36 cellular contexts compared by ENCODE assay signal in genomic region chr2:84619784-84620371, GRCh38.
"Had no signal": no experiment of that assay in that cellular context is flagged by ENCODE, and none has a peak within 500 bp of the region (broad histone marks: within the 10 kb centered on the region; RNA-seq: fewer than 3 reads in every experiment).

No MANE protein-coding gene starts in this region.

- H3K9me3 ChIP-seq: adrenal gland, ascending aorta, breast epithelium, colonic mucosa had no signal

- H3K4me3 Mint-ChIP-seq: activated B cell treated with CpG ODN at 0.5 μM for 24 hours; activated CD8-positive, alpha-beta memory T cell treated with anti-CD3 and anti-CD28 coated beads, Interleukin-2, amount 10 ng/mL, durations not matched to agents 7 days and 5 days; activated CD8-positive, alpha-beta T cell treated with anti-CD3 and anti-CD28 coated beads for 36 hours; activated naive CD4-positive, alpha-beta T cell treated with anti-CD3 and anti-CD28 coated beads for 36 hours; activated naive CD4-positive, alpha-beta T cell treated with anti-CD3 and anti-CD28 coated beads, Interleukin-2, amount 50 U/mL, for 24 hours; activated naive CD8-positive, alpha-beta T cell treated with anti-CD3 and anti-CD28 coated beads for 36 hours; activated naive CD8-positive, alpha-beta T cell treated with anti-CD3 and anti-CD28 coated beads, Interleukin-2, amount 50 U/mL, for 24 hours; activated T-helper 1 cell treated with anti-CD3 and anti-CD28 coated beads, Interleukin-12 subunit alpha, Interleukin-12 subunit beta, Interleukin-2, Interleukin-4 antibody, amounts not matched to agents 30 ng/mL and 10 ng/mL and 1 ng/mL, durations not matched to agents 14 hours and 24 hours and 36 hours; brain; endodermal cell; T-helper 17 cell; T-helper 2 cell treated with Interferon-gamma antibody and Interleukin-4, amounts not matched to agents 5 μg/mL and 100 μg/mL, for 36 hours had no signal

- H3K4me1 Mint-ChIP-seq: activated B cell treated with CpG ODN at 0.5 μM for 24 hours; activated naive CD4-positive, alpha-beta T cell treated with anti-CD3 and anti-CD28 coated beads, Interleukin-2, amount 50 U/mL, for 24 hours; activated naive CD8-positive, alpha-beta T cell treated with anti-CD3 and anti-CD28 coated beads, Interleukin-2, amount 50 U/mL, for 24 hours; brain; endodermal cell had no signal

- FAIRE-seq: frontal cortex had no signal

- H3K27ac Mint-ChIP-seq: activated B cell treated with CpG ODN at 0.5 μM for 24 hours; activated CD8-positive, alpha-beta memory T cell treated with anti-CD3 and anti-CD28 coated beads, Interleukin-2, amount 10 ng/mL, durations not matched to agents 7 days and 5 days; activated CD8-positive, alpha-beta T cell treated with anti-CD3 and anti-CD28 coated beads for 36 hours; activated naive CD4-positive, alpha-beta T cell treated with anti-CD3 and anti-CD28 coated beads for 36 hours; activated naive CD4-positive, alpha-beta T cell treated with anti-CD3 and anti-CD28 coated beads, Interleukin-2, amount 50 U/mL, for 24 hours; activated naive CD8-positive, alpha-beta T cell treated with anti-CD3 and anti-CD28 coated beads for 36 hours; activated naive CD8-positive, alpha-beta T cell treated with anti-CD3 and anti-CD28 coated beads, Interleukin-2, amount 50 U/mL, for 24 hours; activated T-helper 1 cell treated with anti-CD3 and anti-CD28 coated beads, Interleukin-12 subunit alpha, Interleukin-12 subunit beta, Interleukin-2, Interleukin-4 antibody, amounts not matched to agents 30 ng/mL and 10 ng/mL and 1 ng/mL, durations not matched to agents 14 hours and 24 hours and 36 hours; activated T-helper 2 cell treated with anti-CD3 and anti-CD28 coated beads, Interferon-gamma antibody, Interleukin-2, Interleukin-4, amounts not matched to agents 10 μg/mL and 5 μg/mL and 100 μg/mL, durations not matched to agents 14 hours and 24 hours and 36 hours; brain; endodermal cell; T-helper 17 cell; T-helper 2 cell treated with Interferon-gamma antibody and Interleukin-4, amounts not matched to agents 5 μg/mL and 100 μg/mL, for 36 hours had no signal

- H3K27me3 ChIP-seq: adrenal gland, ascending aorta, breast epithelium, cardiac muscle cell had no signal

- H3K27me3 Mint-ChIP-seq: activated B cell treated with CpG ODN at 0.5 μM for 24 hours; activated CD8-positive, alpha-beta memory T cell treated with anti-CD3 and anti-CD28 coated beads, Interleukin-2, amount 10 ng/mL, durations not matched to agents 7 days and 5 days; activated CD8-positive, alpha-beta T cell treated with anti-CD3 and anti-CD28 coated beads for 36 hours; activated naive CD4-positive, alpha-beta T cell treated with anti-CD3 and anti-CD28 coated beads, Interleukin-2, amount 50 U/mL, for 24 hours; activated naive CD8-positive, alpha-beta T cell treated with anti-CD3 and anti-CD28 coated beads for 36 hours; activated naive CD8-positive, alpha-beta T cell treated with anti-CD3 and anti-CD28 coated beads, Interleukin-2, amount 50 U/mL, for 24 hours; brain had no signal

- H3K4me3 ChIP-seq: adrenal gland, ascending aorta, breast epithelium, cardiac muscle cell, colonic mucosa had no signal

- H3K4me1 ChIP-seq: adrenal gland, ascending aorta, breast epithelium, colonic mucosa had no signal

- DNase-seq: activated B cell treated with CpG ODN at 0.5 μM for 24 hours; activated CD4-positive, alpha-beta T cell treated with anti-CD3 and anti-CD28 coated beads for 48 hours; activated CD4-positive, alpha-beta T cell treated with anti-CD3 and anti-CD28 coated beads, Interleukin-2, amount 50 U/mL, for 1 hour; activated CD4-positive, alpha-beta T cell treated with anti-CD3 and anti-CD28 coated beads, Interleukin-2, amount 50 U/mL, for 48 hours; activated CD8-positive, alpha-beta memory T cell treated with anti-CD3 and anti-CD28 coated beads, Interleukin-2, amount 10 ng/mL, durations not matched to agents 7 days and 5 days; activated CD8-positive, alpha-beta memory T cell treated with anti-CD3 and anti-CD28 coated beads, Interleukin-2, amount 50 U/mL, for 4 hours; activated CD8-positive, alpha-beta T cell treated with anti-CD3 and anti-CD28 coated beads for 36 hours; activated effector memory CD4-positive, alpha-beta T cell treated with anti-CD3 and anti-CD28 coated beads, Interleukin-2, amount 50 U/mL, for 16 hours; activated naive CD4-positive, alpha-beta T cell treated with anti-CD3 and anti-CD28 coated beads for 36 hours; activated naive CD8-positive, alpha-beta T cell treated with anti-CD3 and anti-CD28 coated beads for 36 hours; activated naive CD8-positive, alpha-beta T cell treated with anti-CD3 and anti-CD28 coated beads, Interleukin-2, amount 50 U/mL, for 24 hours; activated T-cell treated with anti-CD3 and anti-CD28 coated beads, Interleukin-2, amount 50 U/mL, for 1 hour; activated T-cell treated with anti-CD3 and anti-CD28 coated beads, Interleukin-2, amount 50 U/mL, for 48 hours; adrenal gland; amygdala; central memory CD4-positive, alpha-beta T cell; cerebellar nuclear complex; colonic mucosa; effector memory CD4-positive, alpha-beta T cell; endodermal cell; foreskin fibroblast; head of caudate nucleus; T-helper 17 cell; T1000; WERI-Rb-1 had no signal

- ATAC-seq: activated CD4-positive, CD25-positive, alpha-beta regulatory T cell treated with anti-CD3 and anti-CD28 coated beads, Interleukin-2, amount 50 U/mL, for 24 hours; activated CD8-positive, alpha-beta memory T cell treated with anti-CD3 and anti-CD28 coated beads, Interleukin-2, amount 10 ng/mL, durations not matched to agents 7 days and 5 days; activated CD8-positive, alpha-beta T cell treated with anti-CD3 and anti-CD28 coated beads for 36 hours; activated naive CD8-positive, alpha-beta T cell treated with anti-CD3 and anti-CD28 coated beads, Interleukin-2, amount 50 U/mL, for 24 hours; esophagus mucosa; T-helper 17 cell had no signal

- H3K36me3 ChIP-seq: adrenal gland, ascending aorta, breast epithelium, cardiac muscle cell, colonic mucosa, WERI-Rb-1 had no signal

- H3K36me3 Mint-ChIP-seq: activated CD8-positive, alpha-beta memory T cell treated with anti-CD3 and anti-CD28 coated beads, Interleukin-2, amount 10 ng/mL, durations not matched to agents 7 days and 5 days; activated naive CD4-positive, alpha-beta T cell treated with anti-CD3 and anti-CD28 coated beads, Interleukin-2, amount 50 U/mL, for 24 hours; activated naive CD8-positive, alpha-beta T cell treated with anti-CD3 and anti-CD28 coated beads for 36 hours had no signal

- H3K27ac ChIP-seq: adrenal gland, ascending aorta, breast epithelium, cardiac muscle cell, colonic mucosa, WERI-Rb-1 had no signal

- H3K9me3 Mint-ChIP-seq: activated B cell treated with CpG ODN at 0.5 μM for 24 hours; activated CD8-positive, alpha-beta T cell treated with anti-CD3 and anti-CD28 coated beads for 36 hours; activated naive CD4-positive, alpha-beta T cell treated with anti-CD3 and anti-CD28 coated beads, Interleukin-2, amount 50 U/mL, for 24 hours; activated T-helper 1 cell treated with anti-CD3 and anti-CD28 coated beads, Interleukin-12 subunit alpha, Interleukin-12 subunit beta, Interleukin-2, Interleukin-4 antibody, amounts not matched to agents 30 ng/mL and 10 ng/mL and 1 ng/mL, durations not matched to agents 14 hours and 24 hours and 36 hours; activated T-helper 2 cell treated with anti-CD3 and anti-CD28 coated beads, Interferon-gamma antibody, Interleukin-2, Interleukin-4, amounts not matched to agents 10 μg/mL and 5 μg/mL and 100 μg/mL, durations not matched to agents 14 hours and 24 hours and 36 hours had no signal
